10 cellular contexts compared by ENCODE assay signal in genomic region chrX:1468250-1468772, GRCh38. TPM values are rescaled to one million over a fixed set of nuclear protein-coding genes. Genes with fewer than 3 reads are reported as not detected.
DNase-seq lines count a peak whose midpoint lies in the region; ATAC-seq and TF ChIP-seq lines count a peak whose summit lies in the region.
"Had no signal": no experiment of that assay in that cellular context is flagged by ENCODE, and none has a peak within 500 bp of the region (broad histone marks: within the 10 kb centered on the region; RNA-seq: fewer than 3 reads in every experiment).

No MANE protein-coding gene starts in this region.

- H3K36me3 ChIP-seq in lung (ENCODE audit: control insufficient read depth in 2 of 2, insufficient read depth in 2 of 2, low read length in 2 of 2) (no peaks in the 10 kb centered on the region), upper lobe of left lung (no peaks in the 10 kb centered on the region)

- 29 to 53% methylated on average over 20 of the region's 20 CpGs for WGBS in lung, 2 donors
- WGBS in upper lobe of left lung, 2 donors, result 61% methylated on average over 19 to 20 of the region's 20 CpGs

- TF ChIP-seq CTCF in lung (IDR thresholded peaks at IDR 0.05; ENCODE audit: control extremely low read depth, extremely low read depth) (no peak), upper lobe of left lung (IDR thresholded peaks at IDR 0.05) (no peak)

- H3K9me3 ChIP-seq in lung (ENCODE audit: control insufficient read depth in 2 of 2, insufficient read depth in 1 of 2, low read length in 1 of 2) (no peaks in the 10 kb centered on the region), upper lobe of left lung (no peaks in the 10 kb centered on the region)
- H3K9me3 ChIP-seq: heart right ventricle had no signal

- ATAC-seq in HG03103 (IDR thresholded peaks at IDR 0.05; ENCODE audit: low read depth, unreplicated experiment), result peak; percentile 34
- no peak for ATAC-seq in lung (ENCODE audit: insufficient read depth, low FRiP score)
- no peak for ATAC-seq in upper lobe of left lung (ENCODE audit: low FRiP score in 2 of 2)
- ATAC-seq: heart right ventricle had no signal

- TF ChIP-seq EP300 in upper lobe of left lung (IDR thresholded peaks at IDR 0.05), result no peak

- peak; percentile 69 for DNase-seq in SKM-1 treated with dmso at 0.1 percent for 144 hours (lab: John Stamatoyannopoulos, UW; ENCODE audit: unreplicated experiment)
- DNase-seq in SKM-1 (lab: John Stamatoyannopoulos, UW; ENCODE audit: unreplicated experiment), result no peak
- DNase-seq in SIG-M5 treated with dmso at 0.1 percent for 504 hours (lab: John Stamatoyannopoulos, UW; ENCODE audit: unreplicated experiment), result peak; percentile 59
- peak; percentile 74 for DNase-seq in activated gamma-delta T cell treated with Interleukin-2 at 50 U/mL for 16 hours
- DNase-seq in lung (ENCODE audit: low spot score), result peak; percentile 27
- peak; percentile 50 to 75 for DNase-seq in upper lobe of left lung
- no peak for DNase-seq in SHP77 treated with DMSO at 0.1 percent for 48 hours (lab: John Stamatoyannopoulos, UW)

- H3K27ac ChIP-seq in lung (ENCODE audit: low read depth in 1 of 2, low read length in 1 of 2) (no peak overlapping the region), upper lobe of left lung (peak overlapping the region in 2 of 4 donors; percentile 4 to 45)
- H3K27ac ChIP-seq: C4-2B had no signal

- H3K4me3 ChIP-seq in lung, result no peak overlapping the region
- no peak overlapping the region for H3K4me3 ChIP-seq in upper lobe of left lung
- H3K4me3 ChIP-seq: heart right ventricle had no signal

- no peaks in the 10 kb centered on the region for H3K27me3 ChIP-seq in lung (ENCODE audit: control insufficient read depth, insufficient read depth)
- peaks cover 0 to 4% (median 0%) of the 10 kb centered on the region in 4 donors for H3K27me3 ChIP-seq in upper lobe of left lung

- H3K4me1 ChIP-seq in lung (ENCODE audit: control insufficient read depth in 2 of 2, insufficient read depth in 2 of 2, low read length in 2 of 2) (peaks cover 0 to 2% of the 10 kb centered on the region in 2 donors), upper lobe of left lung (peaks cover 0 to 14% (median 3%) of the 10 kb centered on the region in 4 donors)

- no peak for TF ChIP-seq POLR2A in upper lobe of left lung (IDR thresholded peaks at IDR 0.05)

RNA-seq across cellular contexts. Expression of gene ASMTL, which starts 15.6 kb away (rescaled TPM):
- total RNA-seq in lung (10 to 100 TPM; 12.3 to 29.4 TPM), upper lobe of left lung (10 to 100 TPM; 11.0 to 28.3 (median 23.2) TPM)
- 10 to 100 TPM; 17.0 to 26.6 TPM for polyA plus RNA-seq in lung

Comparison
In these comparisons a context has a peak if more than half of its experiments do, and no peak if none do; other contexts are left out.
1. DNase-seq: peak in SKM-1 treated with dmso at 0.1 percent for 144 hours (single experiment), SIG-M5 treated with dmso at 0.1 percent for 504 hours (single experiment), activated gamma-delta T cell treated with Interleukin-2 at 50 U/mL for 16 hours (single experiment), lung (single experiment) and upper lobe of left lung (2 of 2); none in SKM-1 (single experiment) and SHP77 treated with DMSO at 0.1 percent for 48 hours (single experiment).